In the genomic region with DNA sequence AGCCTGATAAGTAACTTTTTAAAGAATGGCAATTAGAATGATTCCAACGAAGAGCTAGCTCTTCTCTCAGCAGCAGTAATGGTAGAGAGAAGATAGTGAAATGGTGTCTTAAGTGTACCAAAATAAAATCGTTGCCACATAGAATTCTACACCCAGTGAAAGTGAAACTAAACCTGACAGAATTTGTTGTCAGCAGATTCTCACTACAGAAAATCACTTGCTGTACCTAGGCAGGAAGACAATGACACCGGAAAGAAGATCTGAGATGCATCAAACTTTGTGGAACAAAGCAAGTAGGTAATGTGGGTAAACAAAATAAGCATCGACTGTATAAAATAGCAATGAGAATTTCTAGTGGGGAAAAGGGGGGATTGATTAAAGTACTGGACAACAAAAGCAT, we compare ENCODE assay signal across 1 cellular context.
TF ChIP-seq lines count a peak whose summit lies in the region.

No MANE protein-coding gene starts in this region.

TF ChIP-seq in HCT116, 20 proteins besides CTCF, POLR2A, EP300 and RAD21 (continued from another document):
- TF ChIP-seq, protein P1, sequence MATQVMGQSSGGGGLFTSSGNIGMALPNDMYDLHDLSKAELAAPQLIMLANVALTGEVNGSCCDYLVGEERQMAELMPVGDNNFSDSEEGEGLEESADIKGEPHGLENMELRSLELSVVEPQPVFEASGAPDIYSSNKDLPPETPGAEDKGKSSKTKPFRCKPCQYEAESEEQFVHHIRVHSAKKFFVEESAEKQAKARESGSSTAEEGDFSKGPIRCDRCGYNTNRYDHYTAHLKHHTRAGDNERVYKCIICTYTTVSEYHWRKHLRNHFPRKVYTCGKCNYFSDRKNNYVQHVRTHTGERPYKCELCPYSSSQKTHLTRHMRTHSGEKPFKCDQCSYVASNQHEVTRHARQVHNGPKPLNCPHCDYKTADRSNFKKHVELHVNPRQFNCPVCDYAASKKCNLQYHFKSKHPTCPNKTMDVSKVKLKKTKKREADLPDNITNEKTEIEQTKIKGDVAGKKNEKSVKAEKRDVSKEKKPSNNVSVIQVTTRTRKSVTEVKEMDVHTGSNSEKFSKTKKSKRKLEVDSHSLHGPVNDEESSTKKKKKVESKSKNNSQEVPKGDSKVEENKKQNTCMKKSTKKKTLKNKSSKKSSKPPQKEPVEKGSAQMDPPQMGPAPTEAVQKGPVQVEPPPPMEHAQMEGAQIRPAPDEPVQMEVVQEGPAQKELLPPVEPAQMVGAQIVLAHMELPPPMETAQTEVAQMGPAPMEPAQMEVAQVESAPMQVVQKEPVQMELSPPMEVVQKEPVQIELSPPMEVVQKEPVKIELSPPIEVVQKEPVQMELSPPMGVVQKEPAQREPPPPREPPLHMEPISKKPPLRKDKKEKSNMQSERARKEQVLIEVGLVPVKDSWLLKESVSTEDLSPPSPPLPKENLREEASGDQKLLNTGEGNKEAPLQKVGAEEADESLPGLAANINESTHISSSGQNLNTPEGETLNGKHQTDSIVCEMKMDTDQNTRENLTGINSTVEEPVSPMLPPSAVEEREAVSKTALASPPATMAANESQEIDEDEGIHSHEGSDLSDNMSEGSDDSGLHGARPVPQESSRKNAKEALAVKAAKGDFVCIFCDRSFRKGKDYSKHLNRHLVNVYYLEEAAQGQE (IDR thresholded peaks at IDR 0.05; ENCODE audit: low read depth): no peak
- TF ChIP-seq EGR1 (IDR thresholded peaks at IDR 0.05; ENCODE audit: low read depth): no peak
- no peak for TF ChIP-seq EZH2phosphoT487 (IDR thresholded peaks at IDR 0.05; ENCODE audit: borderline replicate concordance)
- TF ChIP-seq, protein P2, sequence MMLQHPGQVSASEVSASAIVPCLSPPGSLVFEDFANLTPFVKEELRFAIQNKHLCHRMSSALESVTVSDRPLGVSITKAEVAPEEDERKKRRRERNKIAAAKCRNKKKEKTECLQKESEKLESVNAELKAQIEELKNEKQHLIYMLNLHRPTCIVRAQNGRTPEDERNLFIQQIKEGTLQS (IDR thresholded peaks at IDR 0.05): no peak
- TF ChIP-seq SP1 (IDR thresholded peaks at IDR 0.05; ENCODE audit: low read depth): no peak
- TF ChIP-seq FOSL1 (IDR thresholded peaks at IDR 0.05; ENCODE audit: low read depth): no peak
